ENCODE assay signal across 10 cellular contexts in the genomic region with DNA sequence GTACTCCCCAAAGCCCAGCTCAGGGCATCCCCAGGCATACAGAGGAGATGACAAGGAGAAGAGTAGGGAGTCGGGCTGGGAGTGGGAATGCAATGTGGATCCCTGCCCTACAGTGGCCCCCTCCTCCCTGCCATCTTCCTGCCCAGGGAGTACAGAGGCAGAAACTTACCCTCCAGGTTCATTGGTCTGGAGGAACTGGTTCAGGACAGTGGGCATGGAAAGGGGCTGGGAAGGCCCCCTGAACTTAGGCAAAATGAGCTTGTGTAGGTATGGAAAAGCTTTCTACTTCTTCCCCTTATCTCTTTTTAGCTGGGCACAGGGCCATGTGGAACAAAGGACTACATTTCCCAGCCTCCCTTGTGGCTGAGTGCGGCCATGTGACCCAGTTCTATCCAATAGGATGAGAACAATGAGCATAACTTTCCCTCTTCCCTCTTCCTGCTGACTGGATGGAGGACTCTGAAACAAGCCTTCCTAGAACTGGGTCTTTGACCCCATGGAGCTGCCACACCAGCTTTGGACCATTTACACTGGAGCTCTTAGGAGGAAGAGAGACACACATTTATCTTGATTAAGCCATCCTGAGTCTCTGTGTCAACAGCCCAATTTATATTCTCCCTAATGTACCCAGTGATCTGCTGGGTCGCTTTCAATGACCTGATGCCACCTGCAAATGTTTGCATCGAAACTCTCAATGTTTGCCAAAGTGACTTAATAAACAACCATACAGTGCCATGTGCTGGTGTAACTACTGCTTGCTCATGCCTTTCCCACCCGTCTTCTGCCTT. TPM values are rescaled to one million over a fixed set of nuclear protein-coding genes. Genes with fewer than 3 reads are reported as not detected.
DNase-seq lines count a peak whose midpoint lies in the region; ATAC-seq and TF ChIP-seq lines count a peak whose summit lies in the region.
"Had no signal": no experiment of that assay in that cellular context is flagged by ENCODE, and none has a peak within 500 bp of the region (broad histone marks: within the 10 kb centered on the region; RNA-seq: fewer than 3 reads in every experiment).

No MANE protein-coding gene starts in this region.

- no peaks in the 10 kb centered on the region for H3K9me3 ChIP-seq in gastroesophageal sphincter
- no peaks in the 10 kb centered on the region for H3K9me3 ChIP-seq in trophoblast cell (ENCODE audit: insufficient read depth, low read depth, low read length)

- H3K4me3 ChIP-seq in gastroesophageal sphincter: no peak overlapping the region
- H3K4me3 ChIP-seq in trophoblast cell (ENCODE audit: low read depth, low read length): no peak overlapping the region

- DNase-seq in DMS79 treated with DMSO at 0.1 percent for 48 hours (lab: John Stamatoyannopoulos, UW) (peak; percentile 81), NCI-H524 treated with DMSO at 0.1 percent for 48 hours (lab: John Stamatoyannopoulos, UW) (peak; percentile 23), trophoblast cell (peak; percentile 37 to 75)
- peak; percentile 49 for DNase-seq in activated CD4-positive, alpha-beta memory T cell treated with anti-CD3 and anti-CD28 coated beads, Interleukin-2, amount 10 ng/mL, durations not matched to agents 7 days and 5 days

- no peaks in the 10 kb centered on the region for H3K79me2 ChIP-seq in trophoblast cell (ENCODE audit: control insufficient read depth, insufficient read depth, low read length, poor library complexity)
- H3K79me2 ChIP-seq: parathyroid adenoma had no signal

- H3K9me3 Mint-ChIP-seq in activated CD4-positive, alpha-beta memory T cell treated with anti-CD3 and anti-CD28 coated beads, Interleukin-2, amount 10 ng/mL, durations not matched to agents 7 days and 5 days: no peaks in the 10 kb centered on the region
- H3K9me3 Mint-ChIP-seq: T-helper 1 cell treated with Interleukin-12 subunit alpha and Interleukin-12 subunit beta and Interleukin-4 antibody, amounts not matched to agents 30 μg/mL and 1 μg/mL, for 36 hours had no signal

- H3K18ac ChIP-seq in trophoblast cell (ENCODE audit: low read length): no peak overlapping the region

- WGBS in gastroesophageal sphincter (ENCODE audit: low coverage in 1 of 2), 2 donors: 82 to 83% methylated on average over 4 to 5 of the region's 5 CpGs
- no CpG with 5 or more reads among the region's 5 CpGs for WGBS in trophoblast cell (ENCODE audit: extremely low coverage, insufficient coverage, insufficient read length)

- TF ChIP-seq CTCF in gastroesophageal sphincter (IDR thresholded peaks at IDR 0.05): no peak

- H2AK5ac ChIP-seq in trophoblast cell (ENCODE audit: low read length): peak overlapping the region; percentile 18

- no peak overlapping the region for H3K4me3 Mint-ChIP-seq in activated CD4-positive, alpha-beta memory T cell treated with anti-CD3 and anti-CD28 coated beads, Interleukin-2, amount 10 ng/mL, durations not matched to agents 7 days and 5 days
- H3K4me3 Mint-ChIP-seq: T-helper 1 cell treated with Interleukin-12 subunit alpha and Interleukin-12 subunit beta and Interleukin-4 antibody, amounts not matched to agents 30 μg/mL and 1 μg/mL, for 36 hours had no signal

- H2BK5ac ChIP-seq in trophoblast cell (ENCODE audit: low read depth, low read length, poor library complexity): no peak overlapping the region

- H2BK120ac ChIP-seq in trophoblast cell (ENCODE audit: insufficient read depth, low read length, poor library complexity): no peak overlapping the region

- peaks cover 45% of the 10 kb centered on the region for H3K4me1 Mint-ChIP-seq in activated CD4-positive, alpha-beta memory T cell treated with anti-CD3 and anti-CD28 coated beads, Interleukin-2, amount 10 ng/mL, durations not matched to agents 7 days and 5 days

- H4K91ac ChIP-seq in trophoblast cell (ENCODE audit: low read depth, low read length): peak overlapping the region; percentile 30

- H3K79me1 ChIP-seq in trophoblast cell (ENCODE audit: low read length): no peaks in the 10 kb centered on the region

- ATAC-seq in HG03342 (IDR thresholded peaks at IDR 0.05; ENCODE audit: unreplicated experiment) (peak; percentile 38), gastroesophageal sphincter (peak; percentile 77), HG03097 (IDR thresholded peaks at IDR 0.05; ENCODE audit: low FRiP score, unreplicated experiment) (no peak), GM21381 (IDR thresholded peaks at IDR 0.05; ENCODE audit: unreplicated experiment) (no peak)

- H3K9ac ChIP-seq in trophoblast cell (ENCODE audit: low read length): no peak overlapping the region
- H3K9ac ChIP-seq: parathyroid adenoma had no signal

- H3K4me2 ChIP-seq in trophoblast cell (ENCODE audit: low read length): no peak overlapping the region

- CTCF ChIA-PET in activated CD4-positive, alpha-beta memory T cell treated with anti-CD3 and anti-CD28 coated beads, Interleukin-2, amount 10 ng/mL, durations not matched to agents 7 days and 5 days (lab: Charles Lee): interaction anchor here (0.6 to 10.9 kb wide), 8 partner anchors 9 to 503 kb away, joined by 3 to 75 read pairs (median 3); no protein-coding TSS in a partner anchor

- H3K27ac ChIP-seq in gastroesophageal sphincter (peak overlapping the region in 3 of 4 donors; percentile 32 to 49 (median 45)), trophoblast cell (ENCODE audit: low read depth, low read length) (no peak overlapping the region)
- H3K27ac ChIP-seq: parathyroid adenoma had no signal

- H3K4ac ChIP-seq in trophoblast cell (ENCODE audit: low read depth, low read length): no peak overlapping the region

- H3K27me3 ChIP-seq in gastroesophageal sphincter (no peaks in the 10 kb centered on the region), trophoblast cell (ENCODE audit: insufficient read depth, low read length) (no peaks in the 10 kb centered on the region)

- no peaks in the 10 kb centered on the region for H3K36me3 ChIP-seq in gastroesophageal sphincter
- peaks cover 3% of the 10 kb centered on the region in 2 experiments for H3K36me3 ChIP-seq in trophoblast cell (ENCODE audit: control insufficient read depth in 1 of 2, insufficient read depth in 2 of 2, low read length in 2 of 2)

- no peaks in the 10 kb centered on the region for H3K27me3 Mint-ChIP-seq in activated CD4-positive, alpha-beta memory T cell treated with anti-CD3 and anti-CD28 coated beads, Interleukin-2, amount 10 ng/mL, durations not matched to agents 7 days and 5 days

- POLR2A ChIA-PET in activated CD4-positive, alpha-beta memory T cell treated with anti-CD3 and anti-CD28 coated beads, Interleukin-2, amount 10 ng/mL, durations not matched to agents 7 days and 5 days (lab: Charles Lee): interaction anchor here (0.9 to 2.0 kb wide), 6 partner anchors 15 to 296 kb away, joined by 3 to 10 read pairs (median 4); no protein-coding TSS in a partner anchor

- no peak overlapping the region for H2AFZ ChIP-seq in trophoblast cell (ENCODE audit: insufficient read depth, low read length, poor library complexity)
- H2AFZ ChIP-seq: parathyroid adenoma had no signal

- H3K36me3 Mint-ChIP-seq in activated CD4-positive, alpha-beta memory T cell treated with anti-CD3 and anti-CD28 coated beads, Interleukin-2, amount 10 ng/mL, durations not matched to agents 7 days and 5 days (ENCODE audit: low read depth): no peaks in the 10 kb centered on the region

- TF ChIP-seq POLR2A in gastroesophageal sphincter (IDR thresholded peaks at IDR 0.05): no peak

- peak overlapping the region; percentile 79 for H4K8ac ChIP-seq in trophoblast cell (ENCODE audit: low read depth, low read length)

- H3K4me1 ChIP-seq in gastroesophageal sphincter (peaks cover 0 to 47% (median 8%) of the 10 kb centered on the region in 3 donors), trophoblast cell (ENCODE audit: control insufficient read depth in 1 of 2, insufficient read depth in 2 of 2, low read length in 2 of 2) (peaks cover 2% of the 10 kb centered on the region in 2 experiments)
- H3K4me1 ChIP-seq: parathyroid adenoma had no signal

- peak overlapping the region; percentile 47 for H4K12ac ChIP-seq in trophoblast cell (ENCODE audit: low read depth, low read length)

- no peak overlapping the region for H3K27ac Mint-ChIP-seq in activated CD4-positive, alpha-beta memory T cell treated with anti-CD3 and anti-CD28 coated beads, Interleukin-2, amount 10 ng/mL, durations not matched to agents 7 days and 5 days
- H3K27ac Mint-ChIP-seq: T-helper 1 cell treated with Interleukin-12 subunit alpha and Interleukin-12 subunit beta and Interleukin-4 antibody, amounts not matched to agents 30 μg/mL and 1 μg/mL, for 36 hours had no signal

- no peak overlapping the region for H3K14ac ChIP-seq in trophoblast cell (ENCODE audit: low read length)

- no peak overlapping the region for H3K23ac ChIP-seq in trophoblast cell (ENCODE audit: low read length)

- H2BK12ac ChIP-seq in trophoblast cell (ENCODE audit: low read length): no peak overlapping the region

- no peak for TF ChIP-seq EP300 in gastroesophageal sphincter (IDR thresholded peaks at IDR 0.05)

RNA-seq across cellular contexts. Expression of a gene that starts 25.0 kb away (rescaled TPM):
- not detected for total RNA-seq in activated CD4-positive, alpha-beta memory T cell treated with anti-CD3 and anti-CD28 coated beads, Interleukin-2, amount 10 ng/mL, durations not matched to agents 7 days and 5 days
- total RNA-seq in gastroesophageal sphincter: 10 to 100 TPM in 3 of 4 donors, 1 to 10 TPM in 1; 9.6 to 21.1 (median 15.5) TPM
- 3.2 and 3.6 TPM in 2 replicates for polyA plus RNA-seq in trophoblast cell (2013)

Comparison
In these comparisons a context has a peak if more than half of its experiments do, and no peak if none do; other contexts are left out.
1. DNase-seq: peak in every context shown above with its lines; median percentile 81 in DMS79 treated with DMSO at 0.1 percent for 48 hours; 56 in trophoblast cell; 49 in activated CD4-positive, alpha-beta memory T cell treated with anti-CD3 and anti-CD28 coated beads, Interleukin-2, amount 10 ng/mL, durations not matched to agents 7 days and 5 days; 23 in NCI-H524 treated with DMSO at 0.1 percent for 48 hours.
2. ATAC-seq: peak in HG03342 (single experiment) and gastroesophageal sphincter (single experiment); none in HG03097 (single experiment) and GM21381 (single experiment).
3. RNA of a gene that starts 25.0 kb away (total RNA-seq): 9.6 to 21.1 TPM in gastroesophageal sphincter; not detected in activated CD4-positive, alpha-beta memory T cell treated with anti-CD3 and anti-CD28 coated beads, Interleukin-2, amount 10 ng/mL, durations not matched to agents 7 days and 5 days; every median in the first group is over 10 times any median in the second.